Comparison of ENCODE assay signal across 20 cellular contexts in genomic region chr19:19674315-19674714, GRCh38. TPM values are rescaled to one million over a fixed set of nuclear protein-coding genes. Genes with fewer than 3 reads are reported as not detected.
"Had no signal": no experiment of that assay in that cellular context is flagged by ENCODE, and none has a peak within 500 bp of the region (broad histone marks: within the 10 kb centered on the region; RNA-seq: fewer than 3 reads in every experiment).

No MANE protein-coding gene starts in this region.

- H3K27ac ChIP-seq: psoas muscle, SJCRH30, spleen, VCaP had no signal

- H3K9me3 Mint-ChIP-seq: natural killer cell treated with Interleukin-12 subunit alpha and Interleukin-12 subunit beta and Interleukin-15 and Interleukin-18, amount 100 ng/mL, for 72 hours; type B pancreatic cell had no signal

- H3K27ac Mint-ChIP-seq: activated T-cell treated with anti-CD3 and anti-CD28 coated beads, Interleukin-2, amount 50 U/mL, for 72 hours; brain; natural killer cell treated with Interleukin-12 subunit alpha and Interleukin-12 subunit beta and Interleukin-15 and Interleukin-18, amount 100 ng/mL, for 72 hours; type B pancreatic cell had no signal

- H3K27me3 Mint-ChIP-seq: natural killer cell treated with Interleukin-12 subunit alpha and Interleukin-12 subunit beta and Interleukin-15 and Interleukin-18, amount 100 ng/mL, for 72 hours; type B pancreatic cell had no signal

- ATAC-seq: activated T-cell treated with anti-CD3 and anti-CD28 coated beads, Interleukin-2, amount 50 U/mL, for 72 hours; esophagus mucosa; left cardiac atrium; mucosa of descending colon; natural killer cell treated with Interleukin-12 subunit alpha and Interleukin-12 subunit beta and Interleukin-15 and Interleukin-18, amount 100 ng/mL, for 72 hours; psoas muscle; sciatic nerve had no signal

- H3K4me3 Mint-ChIP-seq: activated T-cell treated with anti-CD3 and anti-CD28 coated beads, Interleukin-2, amount 50 U/mL, for 72 hours; natural killer cell treated with Interleukin-12 subunit alpha and Interleukin-12 subunit beta and Interleukin-15 and Interleukin-18, amount 100 ng/mL, for 72 hours; type B pancreatic cell had no signal

- H3K4me3 ChIP-seq: lung, mucosa of descending colon, psoas muscle, SJCRH30, spleen had no signal

- H3K27me3 ChIP-seq: SJCRH30, spleen had no signal

- DNase-seq: activated T-cell treated with anti-CD3 and anti-CD28 coated beads, Interleukin-2, amount 50 U/mL, for 72 hours; amygdala; cerebellar nuclear complex; dermis blood vessel endothelial cell; hypothalamus; left cardiac atrium; mucosa of descending colon; nucleus accumbens; psoas muscle; SJCRH30; spleen; stimulated activated CD4-positive, alpha-beta T cell treated with anti-CD3 and anti-CD28 coated beads, Interleukin-1b, Interleukin-23, amount 100 ng/mL, for 48 hours; stimulated activated naive CD4-positive, alpha-beta T cell treated with Interleukin-2 at 50 U/mL for 16 hours had no signal

RNA-seq across cellular contexts. Expression of gene PBX4, which starts 55.8 kb away (rescaled TPM):
- total RNA-seq: dermis blood vessel endothelial cell had no signal
